Comparison of ENCODE assay signal across 13 cellular contexts in the genomic region with DNA sequence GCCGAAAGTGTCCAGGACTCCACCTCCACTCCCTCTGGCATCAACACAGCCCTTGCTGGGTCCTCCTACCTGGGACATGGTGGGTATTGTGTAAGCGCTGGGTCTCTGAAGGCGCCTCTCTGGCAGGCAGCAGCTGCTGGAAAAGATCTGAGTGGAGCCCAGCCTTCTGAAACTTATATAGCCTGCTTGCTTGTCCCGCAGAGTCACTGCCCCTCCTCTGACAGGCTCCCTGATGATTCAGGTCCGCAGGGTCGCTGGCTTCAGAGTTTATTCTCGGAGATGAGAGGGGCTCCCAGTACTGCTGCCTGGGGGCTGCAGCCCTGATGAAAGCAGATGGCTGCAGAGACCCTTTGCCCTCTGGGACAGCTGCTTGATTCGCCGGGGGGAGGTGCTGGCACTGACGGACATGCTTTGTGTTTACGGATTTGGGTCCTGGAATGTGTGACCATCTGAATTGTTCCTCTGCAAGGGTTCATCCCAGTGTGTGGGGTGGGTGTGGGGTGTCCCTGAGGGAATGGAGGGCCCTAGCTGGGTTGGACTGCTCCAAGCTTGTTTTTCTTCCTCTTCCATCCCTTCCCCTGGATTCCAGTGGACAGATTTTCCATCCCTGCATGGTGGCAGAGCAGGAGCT. TPM values are rescaled to one million over a fixed set of nuclear protein-coding genes. Genes with fewer than 3 reads are reported as not detected.
DNase-seq lines count a peak whose midpoint lies in the region; ATAC-seq and TF ChIP-seq lines count a peak whose summit lies in the region.
"Had no signal": no experiment of that assay in that cellular context is flagged by ENCODE, and none has a peak within 500 bp of the region (broad histone marks: within the 10 kb centered on the region; RNA-seq: fewer than 3 reads in every experiment).

Gene MUSTN1, minus strand, starts transcription at position 149 of the 631 bp plus-strand sequence. Its CDS starts 71 bp downstream, at position 78.

- no peaks in the 10 kb centered on the region for H3K9me3 Mint-ChIP-seq in endodermal cell
- H3K9me3 Mint-ChIP-seq in naive thymus-derived CD4-positive, alpha-beta T cell, result no peaks in the 10 kb centered on the region
- H3K9me3 Mint-ChIP-seq: activated CD8-positive, alpha-beta T cell treated with anti-CD3 and anti-CD28 coated beads for 36 hours; activated naive CD8-positive, alpha-beta T cell treated with anti-CD3 and anti-CD28 coated beads, Interleukin-2, amount 10 ng/mL, durations not matched to agents 7 days and 5 days; T-cell had no signal

- H3K36me3 ChIP-seq in IMR-90 (ENCODE audit: control insufficient read depth, insufficient read depth, low read length), result peaks cover 5% of the 10 kb centered on the region; the same call in 1 of the 2 replicates
- no peaks in the 10 kb centered on the region for H3K36me3 ChIP-seq in endodermal cell (ENCODE audit: control insufficient read depth, insufficient read depth, low read length)
- H3K36me3 ChIP-seq in right lobe of liver, result peaks cover 0 to 8% (median 0%) of the 10 kb centered on the region in 4 donors
- peaks cover 0 to 11% of the 10 kb centered on the region in 2 donors for H3K36me3 ChIP-seq in stomach smooth muscle (ENCODE audit: control insufficient read depth in 2 of 2, insufficient read depth in 2 of 2, low read length in 2 of 2)
- H3K36me3 ChIP-seq in naive thymus-derived CD4-positive, alpha-beta T cell (ENCODE audit: control insufficient read depth in 2 of 3, insufficient read depth in 3 of 3, low read length in 3 of 3), result peaks cover 0 to 21% (median 0%) of the 10 kb centered on the region in 3 experiments

- H2BK120ac ChIP-seq in IMR-90 (ENCODE audit: low read depth, low read length), result 0 out of 2 replicates have a peak within 1 kb of the TSS, but pooled peaks have one; percentile 0

- H3K27ac ChIP-seq in IMR-90 (ENCODE audit: insufficient read depth, low read length), result no peak within 1 kb of the TSS
- H3K27ac ChIP-seq in endodermal cell (ENCODE audit: low read depth, low read length), result peak within 1 kb of the TSS; percentile 95
- H3K27ac ChIP-seq in right lobe of liver, result peak within 1 kb of the TSS in 1 of 3 donors; percentile 38
- H3K27ac ChIP-seq in stomach smooth muscle (ENCODE audit: low read length), result peak within 1 kb of the TSS; percentile 70
- H3K27ac ChIP-seq in naive thymus-derived CD4-positive, alpha-beta T cell (ENCODE audit: low read depth, low read length), result no peak within 1 kb of the TSS

- no peak within 1 kb of the TSS for H4K91ac ChIP-seq in IMR-90 (ENCODE audit: insufficient read depth, low read depth, low read length)

- no peaks in the 10 kb centered on the region for H3K27me3 ChIP-seq in IMR-90 (ENCODE audit: control insufficient read depth, insufficient read depth, low read length)
- no peaks in the 10 kb centered on the region for H3K27me3 ChIP-seq in endodermal cell (ENCODE audit: control insufficient read depth, insufficient read depth, low read length, poor library complexity, severe bottlenecking)
- no peaks in the 10 kb centered on the region for H3K27me3 ChIP-seq in right lobe of liver
- no peaks in the 10 kb centered on the region for H3K27me3 ChIP-seq in stomach smooth muscle (ENCODE audit: control insufficient read depth in 1 of 2, insufficient read depth in 2 of 2, low read length in 2 of 2)
- no peaks in the 10 kb centered on the region for H3K27me3 ChIP-seq in naive thymus-derived CD4-positive, alpha-beta T cell (ENCODE audit: control insufficient read depth in 2 of 2, insufficient read depth in 2 of 2, low read length in 2 of 2)

- ATAC-seq in IMR-90 (ENCODE audit: low read depth), result peak; percentile 67
- peak in 3 of 4 donors; percentile 3 to 28 (median 4) for ATAC-seq in right lobe of liver
- no peak for ATAC-seq in naive thymus-derived CD4-positive, alpha-beta T cell
- ATAC-seq: activated CD8-positive, alpha-beta T cell treated with anti-CD3 and anti-CD28 coated beads for 36 hours; T-cell had no signal

- H3K4me3 ChIP-seq in IMR-90 (ENCODE audit: insufficient read depth, low read depth, low read length) (no peak within 1 kb of the TSS), endodermal cell (ENCODE audit: low read length) (no peak within 1 kb of the TSS), right lobe of liver (no peak within 1 kb of the TSS), stomach smooth muscle (ENCODE audit: low read length in 2 of 2) (peak within 1 kb of the TSS in 1 of 2 donors; percentile 61)
- H3K4me3 ChIP-seq in naive thymus-derived CD4-positive, alpha-beta T cell (ENCODE audit: low read length), result no peak within 1 kb of the TSS

- no peaks in the 10 kb centered on the region for H3K27me3 Mint-ChIP-seq in endodermal cell (ENCODE audit: insufficient read depth)
- H3K27me3 Mint-ChIP-seq in naive thymus-derived CD4-positive, alpha-beta T cell, result no peaks in the 10 kb centered on the region
- H3K27me3 Mint-ChIP-seq: activated CD8-positive, alpha-beta T cell treated with anti-CD3 and anti-CD28 coated beads for 36 hours; activated naive CD8-positive, alpha-beta T cell treated with anti-CD3 and anti-CD28 coated beads, Interleukin-2, amount 10 ng/mL, durations not matched to agents 7 days and 5 days; T-cell had no signal

- no peak within 1 kb of the TSS for H4K8ac ChIP-seq in IMR-90 (ENCODE audit: low read depth in 2 of 2, low read length in 2 of 2)

- no peaks in the 10 kb centered on the region for H3K79me1 ChIP-seq in IMR-90 (ENCODE audit: low read depth in 1 of 2, low read length in 2 of 2)

- H3K9me3 ChIP-seq in IMR-90 (ENCODE audit: control insufficient read depth, insufficient read depth, low read length) (no peaks in the 10 kb centered on the region), endodermal cell (ENCODE audit: control insufficient read depth, low read length) (no peaks in the 10 kb centered on the region), right lobe of liver (no peaks in the 10 kb centered on the region), stomach smooth muscle (ENCODE audit: control insufficient read depth in 2 of 2, low read length in 2 of 2) (no peaks in the 10 kb centered on the region)
- no peaks in the 10 kb centered on the region for H3K9me3 ChIP-seq in naive thymus-derived CD4-positive, alpha-beta T cell (ENCODE audit: control insufficient read depth in 2 of 3, low read length in 3 of 3)

- peak within 1 kb of the TSS; percentile 62; the same call in 1 of the 2 replicates for H3K14ac ChIP-seq in IMR-90 (replicated peaks; ENCODE audit: low read depth, low read length)

- TF ChIP-seq RAD21 in IMR-90 (IDR thresholded peaks at IDR 0.05; ENCODE audit: low read length), result no peak

- dilution Hi-C loops in IMR-90 (cut with HindIII; ENCODE audit: low sequenced_read_pairs, unreplicated experiment), result no loop called here

- no peak within 1 kb of the TSS for H3K23ac ChIP-seq in IMR-90 (ENCODE audit: low read depth, low read length)

- POLR2A ChIA-PET in IMR-90 (lab: Charles Lee; ENCODE audit: unreplicated experiment), result no interaction called here
- POLR2A ChIA-PET in naive thymus-derived CD4-positive, alpha-beta T cell (lab: Charles Lee), result no interaction called here

- no peak within 1 kb of the TSS; the same call in 1 of the 2 replicates for H2AK5ac ChIP-seq in IMR-90 (ENCODE audit: low read depth, low read length)

- peaks cover 29% of the 10 kb centered on the region for H3K4me1 Mint-ChIP-seq in endodermal cell
- H3K4me1 Mint-ChIP-seq in naive thymus-derived CD4-positive, alpha-beta T cell, result peaks cover 9 to 30% (median 24%) of the 10 kb centered on the region in 7 donors

- no peak within 1 kb of the TSS for H2BK15ac ChIP-seq in IMR-90 (ENCODE audit: low read depth, low read length)

- intact Hi-C loops in IMR-90 (cut with micrococcal nuclease) (no loop called here), right lobe of liver (cut with DNase I) (no loop called here)
- intact Hi-C loops in naive thymus-derived CD4-positive, alpha-beta T cell (cut with micrococcal nuclease), result no loop called here

- peak; percentile 41 for DNase-seq in IMR-90
- DNase-seq in endodermal cell, result peak; percentile 59
- peak in 2 of 3 donors; percentile 65 to 75 for DNase-seq in right lobe of liver
- DNase-seq in GOT3 (lab: John Stamatoyannopoulos, UW), result no peak
- DNase-seq in naive thymus-derived CD4-positive, alpha-beta T cell, result no peak
- no peak for DNase-seq in medulla oblongata (ENCODE audit: extremely low spot score)
- no peak for DNase-seq in HPDE6-E6E7 (ENCODE audit: extremely low spot score)
- DNase-seq: activated CD8-positive, alpha-beta T cell treated with anti-CD3 and anti-CD28 coated beads for 36 hours; activated naive CD8-positive, alpha-beta T cell treated with anti-CD3 and anti-CD28 coated beads, Interleukin-2, amount 10 ng/mL, durations not matched to agents 7 days and 5 days; kidney glomerular epithelial cell; T-cell had no signal

- no peak within 1 kb of the TSS for H2BK5ac ChIP-seq in IMR-90 (ENCODE audit: low read depth, low read length, poor library complexity, severe bottlenecking)

- H3K27ac Mint-ChIP-seq in endodermal cell, result peak within 1 kb of the TSS; percentile 91
- H3K27ac Mint-ChIP-seq in naive thymus-derived CD4-positive, alpha-beta T cell, result no peak within 1 kb of the TSS
- H3K27ac Mint-ChIP-seq: activated CD8-positive, alpha-beta T cell treated with anti-CD3 and anti-CD28 coated beads for 36 hours; activated naive CD8-positive, alpha-beta T cell treated with anti-CD3 and anti-CD28 coated beads, Interleukin-2, amount 10 ng/mL, durations not matched to agents 7 days and 5 days; T-cell had no signal

- H3K4me3 Mint-ChIP-seq in endodermal cell, result peak within 1 kb of the TSS; percentile 35
- no peak within 1 kb of the TSS for H3K4me3 Mint-ChIP-seq in naive thymus-derived CD4-positive, alpha-beta T cell
- H3K4me3 Mint-ChIP-seq: activated CD8-positive, alpha-beta T cell treated with anti-CD3 and anti-CD28 coated beads for 36 hours; activated naive CD8-positive, alpha-beta T cell treated with anti-CD3 and anti-CD28 coated beads, Interleukin-2, amount 10 ng/mL, durations not matched to agents 7 days and 5 days; T-cell had no signal

- no peak within 1 kb of the TSS for H2BK20ac ChIP-seq in IMR-90 (ENCODE audit: low read depth, low read length)

- no peak within 1 kb of the TSS; the same call in 1 of the 2 replicates for H4K5ac ChIP-seq in IMR-90 (ENCODE audit: low read depth, low read length)

- H3K4me1 ChIP-seq in IMR-90 (ENCODE audit: control insufficient read depth, insufficient read depth, low read length) (peaks cover 19% of the 10 kb centered on the region), endodermal cell (ENCODE audit: control insufficient read depth, insufficient read depth, low read length) (peaks cover 10% of the 10 kb centered on the region), right lobe of liver (peaks cover 0 to 53% (median 16%) of the 10 kb centered on the region in 4 donors), stomach smooth muscle (ENCODE audit: control insufficient read depth, insufficient read depth, low read length) (peaks cover 34% of the 10 kb centered on the region)
- peaks cover 12 to 22% of the 10 kb centered on the region in 2 donors for H3K4me1 ChIP-seq in naive thymus-derived CD4-positive, alpha-beta T cell (ENCODE audit: control insufficient read depth in 2 of 2, insufficient read depth in 2 of 2, low read length in 2 of 2)

- peak within 1 kb of the TSS; percentile 35; the same call in 1 of the 2 replicates for H3K4ac ChIP-seq in IMR-90 (ENCODE audit: low read depth, low read length)

- in situ Hi-C loops in IMR-90 (cut with MboI; ENCODE audit: low sequenced_read_pairs), result no loop called here

- H2AFZ ChIP-seq in IMR-90 (replicated peaks; ENCODE audit: low read length, poor library complexity), result peak within 1 kb of the TSS; percentile 53

- no peak within 1 kb of the TSS for H3K9ac ChIP-seq in IMR-90 (ENCODE audit: low read depth, low read length)
- H3K9ac ChIP-seq in endodermal cell (ENCODE audit: extremely low read depth, low read length, poor library complexity, severe bottlenecking), result peak within 1 kb of the TSS; percentile 20
- peak within 1 kb of the TSS in 1 of 2 donors; percentile 51 for H3K9ac ChIP-seq in stomach smooth muscle (ENCODE audit: low read length in 2 of 2)

- peak within 1 kb of the TSS; percentile 18; the same call in 1 of the 2 replicates for H3K4me2 ChIP-seq in IMR-90 (ENCODE audit: low read depth, low read length)

- TF ChIP-seq CTCF in IMR-90 (conservative IDR thresholded peaks at IDR 0.05; ENCODE audit: low read depth, low read length) (no peak), endodermal cell (conservative IDR thresholded peaks at IDR 0.05) (no peak), right lobe of liver (IDR thresholded peaks at IDR 0.05) (no peak)

- no peak within 1 kb of the TSS for H3K56ac ChIP-seq in IMR-90 (ENCODE audit: extremely low read depth, insufficient read depth, low read length)

- CTCF ChIA-PET in IMR-90 (lab: Yijun Ruan, JAX), result interaction anchor here (0.6 to 1.2 kb wide), 3 partner anchors 13 to 204 kb away, joined by 3 to 4 read pairs (median 3); no protein-coding TSS in a partner anchor
- CTCF ChIA-PET in naive thymus-derived CD4-positive, alpha-beta T cell (lab: Charles Lee), result interaction anchor here (0.7 kb wide), 1 partner anchor 136 kb away, joined by 3 read pairs; no protein-coding TSS in a partner anchor

- H3K36me3 Mint-ChIP-seq in endodermal cell (ENCODE audit: low read depth), result peaks cover 4% of the 10 kb centered on the region
- H3K36me3 Mint-ChIP-seq in naive thymus-derived CD4-positive, alpha-beta T cell, result peaks cover 0 to 11% (median 3%) of the 10 kb centered on the region in 5 donors

- no TSS peak for BruUV-seq in IMR-90 (replicated peaks; lab: Mats Ljungman, UMichigan)

- H3K18ac ChIP-seq in IMR-90 (ENCODE audit: low read depth, low read length), result no peak within 1 kb of the TSS; the same call in 1 of the 2 replicates

- no peak within 1 kb of the TSS for H2AK9ac ChIP-seq in IMR-90 (replicated peaks; ENCODE audit: low read depth, low read length, poor library complexity)

- TF ChIP-seq POLR2A in IMR-90 (IDR thresholded peaks at IDR 0.05; ENCODE audit: low read depth, low read length) (no peak), right lobe of liver (IDR thresholded peaks at IDR 0.05) (no peak)

- no peaks in the 10 kb centered on the region for H4K20me1 ChIP-seq in IMR-90 (ENCODE audit: insufficient read depth, low read length)

- peaks cover 19% of the 10 kb centered on the region; the same call in 1 of the 2 replicates for H3K9me1 ChIP-seq in IMR-90 (ENCODE audit: insufficient read depth, low read length)

- 20% methylated on average over 1 of the region's 11 CpGs; no CpG with 5 or more reads in 1 of the 2 experiments for WGBS in IMR-90 (ENCODE audit: extremely low coverage in 2 of 2, insufficient read length in 1 of 2), 2 experiments
- WGBS in endodermal cell (ENCODE audit: insufficient coverage in 1 of 2, insufficient read length in 1 of 2), 2 experiments, result 25 to 68% methylated on average over 3 to 11 of the region's 11 CpGs
- WGBS in right lobe of liver (ENCODE audit: insufficient coverage, low coverage, low lambda C conversion rate, missing lambda C conversion rate), result 18% methylated on average over 4 of the region's 11 CpGs

RNA-seq across cellular contexts. Expression of gene MUSTN1, which starts in this region (rescaled TPM):
- total RNA-seq in IMR-90 (2012; rRNA removed) (not detected in 2 replicates), endodermal cell (1 to 10 TPM; 3.2 to 4.2 TPM), right lobe of liver (1 to 10 TPM in 3 of 6 experiments, under 1 TPM in 1, not detected in 2; 0.59 to 9.9 (median 5.7) TPM)
- not detected in 2 replicates for polyA plus RNA-seq in IMR-90 (2012; rRNA removed)
- polyA plus RNA-seq in IMR-90 (2012; cell fraction: cytosol; rRNA removed), result 0.25 and 0.32 TPM in 2 replicates
- 5.7 and 7.9 TPM in 2 replicates for polyA plus RNA-seq in IMR-90 (2012; cell fraction: nucleus; rRNA removed; ENCODE audit: low replicate concordance)
- 22.5 TPM for polyA plus RNA-seq in endodermal cell (2013, experiment 1 of 2)
- polyA plus RNA-seq in endodermal cell (2013, experiment 2 of 2), result 20.6 TPM
- 10 to 100 TPM in 1 of 5 experiments, 1 to 10 TPM in 3, under 1 TPM in 1; 0.76 to 10.0 (median 2.6) TPM for total RNA-seq in naive thymus-derived CD4-positive, alpha-beta T cell
- polyA plus RNA-seq in naive thymus-derived CD4-positive, alpha-beta T cell, result not detected
- total RNA-seq: activated CD8-positive, alpha-beta T cell treated with anti-CD3 and anti-CD28 coated beads for 36 hours; pulmonary artery endothelial cell had no signal

Comparison
In these comparisons a context has a peak if more than half of its experiments do, and no peak if none do; other contexts are left out.
1. DNase-seq: peak in IMR-90 (single experiment), endodermal cell (single experiment) and right lobe of liver (2 of 3); none in GOT3 (single experiment), naive thymus-derived CD4-positive, alpha-beta T cell (0 of 9), medulla oblongata (single experiment) and HPDE6-E6E7 (single experiment).
2. H3K27ac ChIP-seq: peak in endodermal cell (single experiment) and stomach smooth muscle (single experiment); none in IMR-90 (single experiment) and naive thymus-derived CD4-positive, alpha-beta T cell (single experiment).